10 cellular contexts compared by ENCODE assay signal in genomic region chr9:133342083-133342406, GRCh38. TPM values are rescaled to one million over a fixed set of nuclear protein-coding genes. Genes with fewer than 3 reads are reported as not detected.
DNase-seq lines count a peak whose midpoint lies in the region; ATAC-seq and TF ChIP-seq lines count a peak whose summit lies in the region.
"Had no signal": no experiment of that assay in that cellular context is flagged by ENCODE, and none has a peak within 500 bp of the region (broad histone marks: within the 10 kb centered on the region; RNA-seq: fewer than 3 reads in every experiment).

No MANE protein-coding gene starts in this region.

- H3K27ac ChIP-seq in Panc1 (ENCODE audit: low read length): no peak overlapping the region
- H3K27ac ChIP-seq in coronary artery: peak overlapping the region in 1 of 2 donors; percentile 43

- peak overlapping the region; percentile 60 to 68 for H3K27ac Mint-ChIP-seq in activated naive CD4-positive, alpha-beta T cell treated with anti-CD3 and anti-CD28 coated beads, Interleukin-2, amount 50 U/mL, for 72 hours
- H3K27ac Mint-ChIP-seq in stimulated activated memory B cell treated with anti-CD40 and anti-IgM and Interleukin-4, amounts not matched to agents 10 μg/mL and 1 μg/mL and 100 μg/mL, for 72 hours: peak overlapping the region; percentile 79

- H3K4me1 Mint-ChIP-seq in stimulated activated memory B cell treated with anti-CD40 and anti-IgM and Interleukin-4, amounts not matched to agents 10 μg/mL and 1 μg/mL and 100 μg/mL, for 72 hours: peaks cover 66% of the 10 kb centered on the region

- no peaks in the 10 kb centered on the region for H3K27me3 Mint-ChIP-seq in stimulated activated memory B cell treated with anti-CD40 and anti-IgM and Interleukin-4, amounts not matched to agents 10 μg/mL and 1 μg/mL and 100 μg/mL, for 72 hours

- in situ Hi-C loops in Panc1 (cut with HindIII; ENCODE audit: low pct_unique_long_range_greater_than_20kb, low sequenced_read_pairs): no loop called here

- H3K36me3 ChIP-seq in Panc1 (ENCODE audit: control insufficient read depth, insufficient read depth, low read length): no peaks in the 10 kb centered on the region; the same call in none of the 2 replicates

- peaks cover 3% of the 10 kb centered on the region for H3K4me1 ChIP-seq in Panc1 (ENCODE audit: control insufficient read depth, insufficient read depth, low read length)

- CTCF ChIA-PET in Panc1 (lab: Charles Lee): interaction anchor here (0.6 kb wide), 2 partner anchors 86 to 154 kb away, joined by 3 to 5 read pairs; no protein-coding TSS in a partner anchor

- BruUV-seq in Panc1 (replicated peaks; lab: Mats Ljungman, UMichigan): no TSS peak

- intact Hi-C loops in Panc1 (cut with micrococcal nuclease; ENCODE audit: unreplicated experiment): no loop called here

- TF ChIP-seq CTCF in Panc1 (IDR thresholded peaks at IDR 0.05) (no peak; the same call in 1 of the 2 replicates), fibroblast of the aortic adventitia (IDR thresholded peaks at IDR 0.05; ENCODE audit: insufficient read depth, low read length) (peak; percentile 8), coronary artery (IDR thresholded peaks at IDR 0.05) (no peak)

- DNase-seq in activated naive CD4-positive, alpha-beta T cell treated with anti-CD3 and anti-CD28 coated beads, Interleukin-2, amount 50 U/mL, for 72 hours (ENCODE audit: low spot score in 2 of 2): no peak
- no peak for DNase-seq in activated naive CD4-positive, alpha-beta T cell treated with Interleukin-2 at 50 U/mL for 16 hours
- no peak for DNase-seq in Panc1 (ENCODE audit: low read depth, low spot score)
- no peak for DNase-seq in fibroblast of the aortic adventitia (ENCODE audit: low read depth)
- no peak for DNase-seq in NCI-H2029 (lab: John Stamatoyannopoulos, UW)
- DNase-seq in coronary artery (ENCODE audit: low spot score): no peak
- DNase-seq: activated CD4-positive, CD25-positive, alpha-beta regulatory T cell; NCI-H1930 had no signal

- no peaks in the 10 kb centered on the region for H3K27me3 ChIP-seq in Panc1 (ENCODE audit: control insufficient read depth, insufficient read depth, low read length)

- no peaks in the 10 kb centered on the region for H3K9me3 ChIP-seq in Panc1 (ENCODE audit: control insufficient read depth, insufficient read depth, low read depth, low read length)

- H3K36me3 Mint-ChIP-seq in activated naive CD4-positive, alpha-beta T cell treated with anti-CD3 and anti-CD28 coated beads, Interleukin-2, amount 50 U/mL, for 72 hours: peaks cover 10 to 17% of the 10 kb centered on the region in 2 donors
- peaks cover 48% of the 10 kb centered on the region for H3K36me3 Mint-ChIP-seq in stimulated activated memory B cell treated with anti-CD40 and anti-IgM and Interleukin-4, amounts not matched to agents 10 μg/mL and 1 μg/mL and 100 μg/mL, for 72 hours

- POLR2A ChIA-PET in Panc1 (lab: Charles Lee): no interaction called here

- no peak overlapping the region for H3K4me3 Mint-ChIP-seq in stimulated activated memory B cell treated with anti-CD40 and anti-IgM and Interleukin-4, amounts not matched to agents 10 μg/mL and 1 μg/mL and 100 μg/mL, for 72 hours

- H3K4me3 ChIP-seq in Panc1 (ENCODE audit: low read depth in 2 of 2, low read length in 2 of 2) (no peak overlapping the region), fibroblast of the aortic adventitia (ENCODE audit: low read depth, low read length) (no peak overlapping the region), coronary artery (no peak overlapping the region)

- H3K9me3 Mint-ChIP-seq in activated naive CD4-positive, alpha-beta T cell treated with anti-CD3 and anti-CD28 coated beads, Interleukin-2, amount 50 U/mL, for 72 hours: no peaks in the 10 kb centered on the region
- H3K9me3 Mint-ChIP-seq in stimulated activated memory B cell treated with anti-CD40 and anti-IgM and Interleukin-4, amounts not matched to agents 10 μg/mL and 1 μg/mL and 100 μg/mL, for 72 hours: no peaks in the 10 kb centered on the region

- ATAC-seq in activated naive CD4-positive, alpha-beta T cell treated with anti-CD3 and anti-CD28 coated beads, Interleukin-2, amount 50 U/mL, for 72 hours: no peak
- ATAC-seq in Panc1 (peak; percentile 59; the same call in 1 of the 2 replicates), HG03442 (IDR thresholded peaks at IDR 0.05; ENCODE audit: unreplicated experiment) (no peak)
- no peak for ATAC-seq in stimulated activated memory B cell treated with anti-CD40 and anti-IgM and Interleukin-4, amounts not matched to agents 10 μg/mL and 1 μg/mL and 100 μg/mL, for 72 hours

RNA-seq across cellular contexts. Expression of gene MED22, which starts 5.9 kb away (rescaled TPM):
- total RNA-seq in activated naive CD4-positive, alpha-beta T cell treated with anti-CD3 and anti-CD28 coated beads, Interleukin-2, amount 50 U/mL, for 72 hours: 10 to 100 TPM; 27.7 to 29.4 TPM
- total RNA-seq in Panc1 (2021; ENCODE audit: unreplicated experiment): 26.2 TPM
- 30.2 TPM for polyA plus RNA-seq in Panc1 (2012; ENCODE audit: insufficient read length)
- 17.7 and 19.7 TPM in 2 replicates for total RNA-seq in fibroblast of the aortic adventitia (ENCODE audit: low replicate concordance)

RNA-seq across cellular contexts. Expression of gene RPL7A, which starts 6.0 kb away (rescaled TPM):
- total RNA-seq in activated naive CD4-positive, alpha-beta T cell treated with anti-CD3 and anti-CD28 coated beads, Interleukin-2, amount 50 U/mL, for 72 hours: 1,000 to 10,000 TPM; 3,254 to 3,908 TPM
- 1,104 TPM for total RNA-seq in Panc1 (2021; ENCODE audit: unreplicated experiment)
- polyA plus RNA-seq in Panc1 (2012; ENCODE audit: insufficient read length): 1,300 TPM
- 2,301 and 2,411 TPM in 2 replicates for total RNA-seq in fibroblast of the aortic adventitia (ENCODE audit: low replicate concordance)

RNA-seq across cellular contexts. Expression of gene SURF6, which starts 6.1 kb away (rescaled TPM):
- 10 to 100 TPM; 10.7 to 22.0 TPM for total RNA-seq in activated naive CD4-positive, alpha-beta T cell treated with anti-CD3 and anti-CD28 coated beads, Interleukin-2, amount 50 U/mL, for 72 hours
- total RNA-seq in Panc1 (2021; ENCODE audit: unreplicated experiment): 16.1 TPM
- polyA plus RNA-seq in Panc1 (2012; ENCODE audit: insufficient read length): 28.0 TPM
- 6.9 and 13.5 TPM in 2 replicates for total RNA-seq in fibroblast of the aortic adventitia (ENCODE audit: low replicate concordance)

RNA-seq across cellular contexts. Expression of gene SURF1, which starts 14.2 kb away (rescaled TPM):
- total RNA-seq in activated naive CD4-positive, alpha-beta T cell treated with anti-CD3 and anti-CD28 coated beads, Interleukin-2, amount 50 U/mL, for 72 hours: 10 to 100 TPM; 20.2 to 24.9 TPM
- 45.6 TPM for total RNA-seq in Panc1 (2021; ENCODE audit: unreplicated experiment)
- polyA plus RNA-seq in Panc1 (2012; ENCODE audit: insufficient read length): 43.0 TPM
- 25.1 and 49.3 TPM in 2 replicates for total RNA-seq in fibroblast of the aortic adventitia (ENCODE audit: low replicate concordance)

RNA-seq across cellular contexts. Expression of gene SURF2, which starts 14.3 kb away (rescaled TPM):
- total RNA-seq in activated naive CD4-positive, alpha-beta T cell treated with anti-CD3 and anti-CD28 coated beads, Interleukin-2, amount 50 U/mL, for 72 hours: 10 to 100 TPM in 1 of 2 donors, 1 to 10 TPM in 1; 10.0 to 12.9 TPM
- total RNA-seq in Panc1 (2021; ENCODE audit: unreplicated experiment): 19.2 TPM
- polyA plus RNA-seq in Panc1 (2012; ENCODE audit: insufficient read length): 24.7 TPM
- total RNA-seq in fibroblast of the aortic adventitia (ENCODE audit: low replicate concordance): 12.5 and 33.9 TPM in 2 replicates
